In genomic region chr3:13451301-13451673, GRCh38 we compare ENCODE assay signal across 8 cellular contexts. TPM values are rescaled to one million over a fixed set of nuclear protein-coding genes. Genes with fewer than 3 reads are reported as not detected.
A peak's percentile ranks its signal among the peaks of the same experiment; 100 is the strongest.
DNase-seq lines count a peak whose midpoint lies in the region; ATAC-seq and TF ChIP-seq lines count a peak whose summit lies in the region.

No MANE protein-coding gene starts in this region.

- H3K27me3 ChIP-seq in cardiac muscle cell = no peaks in the 10 kb centered on the region
- no peaks in the 10 kb centered on the region for H3K27me3 ChIP-seq in gastrocnemius medialis

- intact Hi-C loops in gastrocnemius medialis (cut with DNase I; ENCODE audit: low total_unique reads) = no loop called here

- in situ Hi-C loops in gastrocnemius medialis (cut with MboI; ENCODE audit: low sequenced_read_pairs in 4 of 4) = loop anchor here (5.0 to 25.0 kb wide), 4 partner anchors 356 to 366 kb away; no protein-coding TSS in a partner anchor

- H3K4me3 ChIP-seq in Jurkat, Clone E6-1 (ENCODE audit: low read length) = peak overlapping the region; percentile 56
- H3K4me3 ChIP-seq in cardiac muscle cell (peak overlapping the region; percentile 29), gastrocnemius medialis (peak overlapping the region; percentile 56 to 71 (median 65))

- H3K36me3 ChIP-seq in cardiac muscle cell = no peaks in the 10 kb centered on the region
- H3K36me3 ChIP-seq in gastrocnemius medialis = no peaks in the 10 kb centered on the region

- no peaks in the 10 kb centered on the region for H3K4me1 ChIP-seq in cardiac muscle cell (ENCODE audit: low read depth)
- H3K4me1 ChIP-seq in gastrocnemius medialis = peaks cover 9 to 12% of the 10 kb centered on the region in 2 donors

- ATAC-seq in gastrocnemius medialis = peak; percentile 41 to 51

- no peak for TF ChIP-seq CTCF in cardiac muscle cell (IDR thresholded peaks at IDR 0.05; ENCODE audit: low read depth, low read length)
- no peak for TF ChIP-seq CTCF in gastrocnemius medialis (IDR thresholded peaks at IDR 0.05 in 4 of 5, conservative IDR thresholded peaks at IDR 0.05 in 1 of 5)

- DNase-seq in activated T-cell treated with anti-CD3 and anti-CD28 coated beads for 1 hour (ENCODE audit: low read depth) (peak; percentile 7), cardiac muscle cell (ENCODE audit: low read depth in 1 of 2, low spot score in 1 of 2) (no peak), gastrocnemius medialis (peak in 1 of 2 donors; percentile 26), NCI-H2081 (lab: John Stamatoyannopoulos, UW) (no peak), NCI-H446 treated with DMSO at 0.1 percent for 48 hours (lab: John Stamatoyannopoulos, UW) (no peak)
- no peak for DNase-seq in activated T-cell treated with anti-CD3 and anti-CD28 coated beads, Interleukin-2, amount 50 U/mL, for 1 hour
- no peak for DNase-seq in Jurkat, Clone E6-1 (ENCODE audit: low read depth, low spot score)
- peak; percentile 66 for DNase-seq in activated CD8-positive, alpha-beta memory T cell treated with anti-CD3 and anti-CD28 coated beads, Interleukin-2, amount 50 U/mL, for 48 hours

- no peak for TF ChIP-seq POLR2A in gastrocnemius medialis (IDR thresholded peaks at IDR 0.05)

- H3K9me3 ChIP-seq in cardiac muscle cell (ENCODE audit: low read depth) = no peaks in the 10 kb centered on the region
- no peaks in the 10 kb centered on the region for H3K9me3 ChIP-seq in gastrocnemius medialis

- H3K27ac ChIP-seq in cardiac muscle cell = peak overlapping the region; percentile 38
- H3K27ac ChIP-seq in gastrocnemius medialis = peak overlapping the region; percentile 77 to 92 (median 85)

RNA-seq across cellular contexts. Expression of gene HDAC11, which starts 28.8 kb away (rescaled TPM):
- polyA plus RNA-seq in Jurkat, Clone E6-1 (2012; ENCODE audit: insufficient read depth, insufficient read length) = 8.9 TPM
- 35.3 and 35.7 TPM in 2 replicates for total RNA-seq in cardiac muscle cell
- 27.1 and 41.4 TPM in 2 replicates for polyA plus RNA-seq in cardiac muscle cell
- 10 to 100 TPM; 13.0 to 40.4 (median 15.8) TPM for total RNA-seq in gastrocnemius medialis

RNA-seq across cellular contexts. Expression of gene NUP210, which starts 31.2 kb away (rescaled TPM):
- 24.5 TPM for polyA plus RNA-seq in Jurkat, Clone E6-1 (2012; ENCODE audit: insufficient read depth, insufficient read length)
- total RNA-seq in cardiac muscle cell (24.2 and 41.9 TPM in 2 replicates), gastrocnemius medialis (1 to 10 TPM; 1.7 to 3.6 (median 2.7) TPM)
- 23.7 and 28.6 TPM in 2 replicates for polyA plus RNA-seq in cardiac muscle cell

Comparison
In these comparisons a context has a peak if more than half of its experiments do, and no peak if none do; other contexts are left out.
1. DNase-seq: peak in activated T-cell treated with anti-CD3 and anti-CD28 coated beads for 1 hour (single experiment) and activated CD8-positive, alpha-beta memory T cell treated with anti-CD3 and anti-CD28 coated beads, Interleukin-2, amount 50 U/mL, for 48 hours (single experiment); none in activated T-cell treated with anti-CD3 and anti-CD28 coated beads, Interleukin-2, amount 50 U/mL, for 1 hour (single experiment), Jurkat, Clone E6-1 (single experiment), cardiac muscle cell (0 of 2), NCI-H2081 (0 of 2) and NCI-H446 treated with DMSO at 0.1 percent for 48 hours (single experiment).
2. Peak in every context shown above with its lines, with median percentiles within 50 percentile points of each other: H3K4me3 ChIP-seq.